1 cellular context compared by ENCODE assay signal in the genomic region with DNA sequence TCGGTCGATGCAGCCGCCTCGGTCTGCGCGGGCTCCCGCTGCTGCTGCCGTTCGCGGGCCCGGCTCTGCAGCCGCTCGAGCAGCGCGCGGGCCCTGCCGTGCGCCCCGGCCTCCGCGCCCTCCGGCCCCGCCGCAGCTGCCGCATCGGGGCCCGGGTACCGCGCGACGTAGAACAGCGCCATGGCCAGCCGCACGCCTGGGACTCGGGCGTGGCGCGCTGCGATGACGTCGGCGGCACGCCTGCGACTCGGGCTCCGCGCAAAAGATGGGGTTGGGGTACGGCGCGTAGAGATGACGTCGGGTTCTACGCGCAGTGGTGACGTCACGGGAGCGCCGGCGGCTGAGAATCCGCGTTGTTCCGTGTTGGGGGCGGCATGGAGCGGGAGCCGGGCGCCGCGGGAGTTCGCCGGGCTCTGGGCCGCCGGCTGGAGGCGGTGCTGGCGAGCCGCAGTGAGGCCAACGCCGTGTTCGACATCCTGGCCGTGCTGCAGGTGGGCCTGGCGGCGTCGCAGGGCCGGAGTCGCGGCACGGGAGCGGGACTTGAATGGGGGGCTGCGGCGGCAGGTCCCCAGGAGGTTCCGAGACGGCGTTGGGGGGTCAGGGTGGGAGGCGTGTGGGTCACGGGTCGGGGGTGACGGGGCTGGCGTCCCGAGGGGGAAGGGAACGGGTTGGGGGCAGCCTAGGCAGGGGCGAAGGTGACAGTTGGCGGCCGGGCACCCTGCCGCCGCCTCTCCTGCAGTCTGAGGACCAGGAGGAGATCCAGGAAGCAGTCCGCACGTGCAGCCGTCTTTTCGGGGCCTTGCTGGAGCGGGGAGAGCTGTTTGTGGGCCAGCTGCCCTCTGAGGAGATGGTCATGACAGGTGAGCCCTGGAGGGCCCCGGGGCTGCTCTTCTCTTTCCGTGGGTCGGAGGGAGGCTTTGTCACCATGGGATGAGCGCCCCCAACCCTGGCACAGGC.
A peak's percentile ranks its signal among the peaks of the same experiment; 100 is the strongest.
TF ChIP-seq lines count a peak whose summit lies in the region.

Gene DDX51, minus strand, starts transcription at position 205 of the 957 bp plus-strand sequence. Its CDS starts 23 bp downstream, at position 182.
Gene NOC4L, plus strand, starts transcription at position 343 of the 957 bp plus-strand sequence. Its CDS starts 32 bp downstream, at position 375.

TF ChIP-seq in H1, 55 proteins besides CTCF, POLR2A, EP300 and RAD21:
- TF ChIP-seq TAF7 (optimal IDR thresholded peaks at IDR 0.05; ENCODE audit: borderline replicate concordance, low read depth, low read length) (peak; percentile 99), SIX5 (IDR thresholded peaks at IDR 0.05; ENCODE audit: low read depth, low read length) (no peak), MAX (IDR thresholded peaks at IDR 0.05) (peak; percentile 96), CREB1 (IDR thresholded peaks at IDR 0.05) (peak; percentile 99), YY1 (IDR thresholded peaks at IDR 0.05; ENCODE audit: low read depth, low read length) (peak; percentile 89), TCF12 (IDR thresholded peaks at IDR 0.05; ENCODE audit: low read depth, low read length) (0 out of 2 replicates have a peak, but pooled peaks have one; percentile 32), SP4 (IDR thresholded peaks at IDR 0.05; ENCODE audit: low read length) (0 out of 2 replicates have a peak, but pooled peaks have one; percentile 60), GABPA (IDR thresholded peaks at IDR 0.05; ENCODE audit: borderline replicate concordance, insufficient read depth, low read length) (no peak; the same call in 1 of the 2 replicates), NANOG (IDR thresholded peaks at IDR 0.05; ENCODE audit: insufficient read depth, low read depth, low read length, poor library complexity, severe bottlenecking) (no peak), SP1 (IDR thresholded peaks at IDR 0.05; ENCODE audit: low read depth, low read length) (peak; percentile 69; the same call in 1 of the 2 replicates), CHD2 (IDR thresholded peaks at IDR 0.05; ENCODE audit: low read length) (peak; percentile 76), ASH2L (IDR thresholded peaks at IDR 0.05; ENCODE audit: low read length) (peak; percentile 57), ZNF274 (IDR thresholded peaks at IDR 0.05; ENCODE audit: borderline replicate concordance, extremely low read depth, low read length) (no peak), KDM5A (IDR thresholded peaks at IDR 0.05; ENCODE audit: low read length) (peak; percentile 92), PHF8 (conservative IDR thresholded peaks at IDR 0.05; ENCODE audit: low read depth, low read length) (peak; percentile 83), TEAD4 (IDR thresholded peaks at IDR 0.05; ENCODE audit: low read depth, low read length) (no peak), MAFK (IDR thresholded peaks at IDR 0.05; ENCODE audit: low read depth, low read length) (no peak), JUND (IDR thresholded peaks at IDR 0.05; ENCODE audit: low read length) (peak; percentile 86), POLR2AphosphoS5 (IDR thresholded peaks at IDR 0.05; ENCODE audit: low read depth, low read length) (peak; percentile 87), EGR1 (IDR thresholded peaks at IDR 0.05; ENCODE audit: borderline replicate concordance, low read depth, low read length) (0 out of 2 replicates have a peak, but pooled peaks have one; percentile 31), CBX5 (IDR thresholded peaks at IDR 0.05; ENCODE audit: low read depth, low read length) (no peak), ATF3 (IDR thresholded peaks at IDR 0.05; ENCODE audit: insufficient read depth, low read depth, low read length) (peak; percentile 99), CTBP2 (IDR thresholded peaks at IDR 0.05; ENCODE audit: borderline replicate concordance, insufficient read depth, insufficient read length, low read length) (peak; percentile 81), SRF (IDR thresholded peaks at IDR 0.05; ENCODE audit: low read depth, low read length) (peak; percentile 97), RBBP5 (IDR thresholded peaks at IDR 0.05; ENCODE audit: borderline replicate concordance, low read depth, low read length) (peak; percentile 87; the same call in 1 of the 2 replicates), SIN3A (conservative IDR thresholded peaks at IDR 0.05 in 1 of 2, IDR thresholded peaks at IDR 0.05 in 1 of 2; ENCODE audit: low read depth in 1 of 2, low read length in 2 of 2) (peak; percentile 71 to 97; a peak in 2 of 4 replicates), E2F6 (IDR thresholded peaks at IDR 0.05) (peak; percentile 42; the same call in 1 of the 2 replicates), BCL11A (IDR thresholded peaks at IDR 0.05; ENCODE audit: low read depth in 2 of 2, low read length in 2 of 2) (no peak), TBP (IDR thresholded peaks at IDR 0.05; ENCODE audit: low read depth, low read length) (peak; percentile 77), BRCA1 (IDR thresholded peaks at IDR 0.05; ENCODE audit: low read depth, low read length) (peak; percentile 80), TAF1 (IDR thresholded peaks at IDR 0.05; ENCODE audit: low read depth, low read length) (peak; percentile 93), CBX8 (IDR thresholded peaks at IDR 0.05; ENCODE audit: borderline replicate concordance, low read depth, low read length) (no peak), HDAC2 (IDR thresholded peaks at IDR 0.05; ENCODE audit: borderline replicate concordance in 1 of 2, low read depth in 2 of 2, low read length in 2 of 2) (0 out of 4 replicates have a peak, but pooled peaks of 1 of the 2 experiments have one; percentile 33), KDM4A (IDR thresholded peaks at IDR 0.05; ENCODE audit: low read depth, low read length, severe bottlenecking) (peak; percentile 100)
- TF ChIP-seq, protein P1, sequence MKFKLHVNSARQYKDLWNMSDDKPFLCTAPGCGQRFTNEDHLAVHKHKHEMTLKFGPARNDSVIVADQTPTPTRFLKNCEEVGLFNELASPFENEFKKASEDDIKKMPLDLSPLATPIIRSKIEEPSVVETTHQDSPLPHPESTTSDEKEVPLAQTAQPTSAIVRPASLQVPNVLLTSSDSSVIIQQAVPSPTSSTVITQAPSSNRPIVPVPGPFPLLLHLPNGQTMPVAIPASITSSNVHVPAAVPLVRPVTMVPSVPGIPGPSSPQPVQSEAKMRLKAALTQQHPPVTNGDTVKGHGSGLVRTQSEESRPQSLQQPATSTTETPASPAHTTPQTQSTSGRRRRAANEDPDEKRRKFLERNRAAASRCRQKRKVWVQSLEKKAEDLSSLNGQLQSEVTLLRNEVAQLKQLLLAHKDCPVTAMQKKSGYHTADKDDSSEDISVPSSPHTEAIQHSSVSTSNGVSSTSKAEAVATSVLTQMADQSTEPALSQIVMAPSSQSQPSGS (IDR thresholded peaks at IDR 0.05; ENCODE audit: low read length), result 0 out of 2 replicates have a peak, but pooled peaks have one; percentile 58
- TF ChIP-seq, protein P2, sequence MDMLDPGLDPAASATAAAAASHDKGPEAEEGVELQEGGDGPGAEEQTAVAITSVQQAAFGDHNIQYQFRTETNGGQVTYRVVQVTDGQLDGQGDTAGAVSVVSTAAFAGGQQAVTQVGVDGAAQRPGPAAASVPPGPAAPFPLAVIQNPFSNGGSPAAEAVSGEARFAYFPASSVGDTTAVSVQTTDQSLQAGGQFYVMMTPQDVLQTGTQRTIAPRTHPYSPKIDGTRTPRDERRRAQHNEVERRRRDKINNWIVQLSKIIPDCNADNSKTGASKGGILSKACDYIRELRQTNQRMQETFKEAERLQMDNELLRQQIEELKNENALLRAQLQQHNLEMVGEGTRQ (IDR thresholded peaks at IDR 0.05; ENCODE audit: low read length), result no peak
TF ChIP-seq in H1: peak in this region for 26.
